Comparison of ENCODE assay signal across 1 cellular context in the genomic region with DNA sequence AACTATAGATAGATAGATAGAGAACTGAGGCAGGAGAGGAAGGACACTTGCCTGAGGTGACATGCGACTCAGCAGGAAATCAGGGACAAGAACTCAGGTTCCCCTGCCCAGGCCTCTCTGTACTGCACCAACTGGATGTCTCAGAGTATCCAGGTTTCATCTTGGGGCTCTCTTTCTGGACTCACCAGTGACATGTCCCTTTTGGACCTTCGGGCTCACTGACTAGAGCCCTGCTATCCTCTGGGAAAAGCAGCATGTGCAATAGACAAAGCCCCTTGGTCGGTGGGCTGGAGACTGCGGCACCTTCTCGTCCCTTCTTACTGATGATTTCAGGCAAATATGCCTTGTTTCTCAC.
TF ChIP-seq lines count a peak whose summit lies in the region.

No MANE protein-coding gene starts in this region.

TF ChIP-seq in IMR-90, 13 proteins besides CTCF, POLR2A, EP300 and RAD21:
- TF ChIP-seq, protein P1, sequence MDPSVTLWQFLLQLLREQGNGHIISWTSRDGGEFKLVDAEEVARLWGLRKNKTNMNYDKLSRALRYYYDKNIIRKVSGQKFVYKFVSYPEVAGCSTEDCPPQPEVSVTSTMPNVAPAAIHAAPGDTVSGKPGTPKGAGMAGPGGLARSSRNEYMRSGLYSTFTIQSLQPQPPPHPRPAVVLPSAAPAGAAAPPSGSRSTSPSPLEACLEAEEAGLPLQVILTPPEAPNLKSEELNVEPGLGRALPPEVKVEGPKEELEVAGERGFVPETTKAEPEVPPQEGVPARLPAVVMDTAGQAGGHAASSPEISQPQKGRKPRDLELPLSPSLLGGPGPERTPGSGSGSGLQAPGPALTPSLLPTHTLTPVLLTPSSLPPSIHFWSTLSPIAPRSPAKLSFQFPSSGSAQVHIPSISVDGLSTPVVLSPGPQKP (IDR thresholded peaks at IDR 0.05; ENCODE audit: borderline replicate concordance, low read depth, low read length) = no peak
- TF ChIP-seq RFX5 (IDR thresholded peaks at IDR 0.05; ENCODE audit: low read depth, low read length) (no peak), FOS (IDR thresholded peaks at IDR 0.05; ENCODE audit: low read depth, low read length) (no peak), MAZ (IDR thresholded peaks at IDR 0.05; ENCODE audit: borderline replicate concordance, low read depth, low read length) (no peak), MAFK (IDR thresholded peaks at IDR 0.05; ENCODE audit: low read depth, low read length) (no peak), NFE2L2 (IDR thresholded peaks at IDR 0.05; ENCODE audit: low read depth, low read length) (no peak), MXI1 (IDR thresholded peaks at IDR 0.05; ENCODE audit: borderline replicate concordance, low read depth, low read length) (no peak), BHLHE40 (IDR thresholded peaks at IDR 0.05; ENCODE audit: low read depth, low read length) (no peak), RCOR1 (IDR thresholded peaks at IDR 0.05; ENCODE audit: insufficient replicate concordance, low read length) (no peak), SMC3 (IDR thresholded peaks at IDR 0.05; ENCODE audit: low read depth, low read length) (no peak), CEBPB (IDR thresholded peaks at IDR 0.05; ENCODE audit: low read depth, low read length) (no peak)
- TF ChIP-seq, protein P2, sequence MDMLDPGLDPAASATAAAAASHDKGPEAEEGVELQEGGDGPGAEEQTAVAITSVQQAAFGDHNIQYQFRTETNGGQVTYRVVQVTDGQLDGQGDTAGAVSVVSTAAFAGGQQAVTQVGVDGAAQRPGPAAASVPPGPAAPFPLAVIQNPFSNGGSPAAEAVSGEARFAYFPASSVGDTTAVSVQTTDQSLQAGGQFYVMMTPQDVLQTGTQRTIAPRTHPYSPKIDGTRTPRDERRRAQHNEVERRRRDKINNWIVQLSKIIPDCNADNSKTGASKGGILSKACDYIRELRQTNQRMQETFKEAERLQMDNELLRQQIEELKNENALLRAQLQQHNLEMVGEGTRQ (IDR thresholded peaks at IDR 0.05; ENCODE audit: low read depth, low read length) = no peak
TF ChIP-seq in IMR-90: peak in this region for 0.
